8 cellular contexts compared by ENCODE assay signal in the genomic region with DNA sequence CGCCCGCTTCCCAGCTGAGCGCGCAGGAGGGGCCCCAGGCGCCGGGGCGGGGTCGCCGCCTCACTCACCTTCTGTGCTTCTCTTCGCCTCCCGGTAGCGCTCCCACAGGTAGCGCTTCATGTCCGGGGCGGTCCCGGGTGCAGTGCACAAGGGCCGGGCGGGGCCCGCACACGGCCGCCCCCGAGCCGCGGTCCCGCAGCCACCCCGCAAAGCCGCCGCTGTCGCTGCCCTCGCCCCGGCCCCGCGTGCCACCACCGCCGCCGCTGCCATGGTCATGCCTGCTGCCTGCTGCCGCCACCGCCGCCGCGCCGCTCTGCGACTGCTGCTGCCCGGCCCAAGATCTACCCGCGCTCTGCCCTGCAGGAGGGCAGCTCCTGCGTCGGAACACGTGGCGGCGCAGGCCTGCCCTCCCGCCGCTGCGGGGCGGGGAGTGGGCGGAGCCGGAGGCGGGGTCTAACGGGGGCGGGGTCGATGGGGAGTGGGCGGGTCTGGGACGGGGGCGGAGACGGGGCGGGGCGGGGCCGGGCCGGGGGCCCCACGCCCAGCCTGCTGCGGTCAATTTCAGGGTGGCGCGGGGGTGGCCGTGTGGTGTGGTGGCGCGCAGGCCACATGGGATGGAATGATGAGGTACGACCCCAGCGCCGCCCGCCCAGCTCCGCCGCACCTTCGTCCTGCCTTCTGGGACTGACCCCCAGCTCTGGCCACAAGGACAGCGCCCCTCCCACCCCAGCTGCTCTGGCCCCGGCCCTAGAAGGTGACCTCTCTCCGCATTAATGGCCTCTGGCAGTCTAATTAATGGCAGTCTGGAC. TPM values are rescaled to one million over a fixed set of nuclear protein-coding genes. Genes with fewer than 3 reads are reported as not detected.
DNase-seq lines count a peak whose midpoint lies in the region; ATAC-seq, FAIRE-seq and TF ChIP-seq lines count a peak whose summit lies in the region.

A gene (minus strand): TSS at position 354 of the 809 bp plus-strand sequence. CDS start 78 bp downstream, at position 276.

- peak within 1 kb of the TSS; percentile 88 for H3K4me3 Mint-ChIP-seq in central memory CD8-positive, alpha-beta T cell

- DNase-seq in ACHN (peak; percentile 90), NCI-H2196 treated with DMSO at 0.1 percent for 48 hours (lab: John Stamatoyannopoulos, UW; ENCODE audit: unreplicated experiment) (peak; percentile 37), kidney (peak; percentile 95)
- peak; percentile 73 to 78 for DNase-seq in central memory CD8-positive, alpha-beta T cell (ENCODE audit: low spot score in 2 of 2)
- DNase-seq in stimulated activated CD4-positive, alpha-beta T cell treated with anti-CD3 and anti-CD28 coated beads, Interleukin-15, amount 100 ng/mL, for 24 hours = peak; percentile 81

- peaks cover 20% of the 10 kb centered on the region for H3K4me1 Mint-ChIP-seq in central memory CD8-positive, alpha-beta T cell

- H3K27ac ChIP-seq in kidney (ENCODE audit: low read depth in 2 of 2, low read length in 2 of 2) = peak within 1 kb of the TSS; percentile 90 to 93

- no peaks in the 10 kb centered on the region for H3K9me3 ChIP-seq in kidney (ENCODE audit: control insufficient read depth in 1 of 2, low read length in 2 of 2)

- H3K27me3 Mint-ChIP-seq in central memory CD8-positive, alpha-beta T cell = no peaks in the 10 kb centered on the region

- no peaks in the 10 kb centered on the region for H3K4me1 ChIP-seq in kidney (ENCODE audit: control insufficient read depth in 1 of 2, insufficient read depth in 1 of 2, low read depth in 1 of 2, low read length in 2 of 2)

- peak; percentile 64 for ATAC-seq in GM18861 (IDR thresholded peaks at IDR 0.05; ENCODE audit: unreplicated experiment)
- peak; percentile 70 for ATAC-seq in HG03066 (IDR thresholded peaks at IDR 0.05; ENCODE audit: low read depth, unreplicated experiment)
- peak; percentile 89 for ATAC-seq in activated CD4-positive, CD25-positive, alpha-beta regulatory T cell treated with anti-CD3 and anti-CD28 coated beads, Interleukin-2, amount 50 U/mL, for 24 hours
- ATAC-seq in central memory CD8-positive, alpha-beta T cell (replicated peaks; ENCODE audit: extremely low read depth, poor library complexity, severe bottlenecking) = peak; percentile 91

- H3K4me3 ChIP-seq in kidney (ENCODE audit: low read length in 2 of 2) = peak within 1 kb of the TSS; percentile 62 to 83

- peak within 1 kb of the TSS; percentile 75 for H3K27ac Mint-ChIP-seq in central memory CD8-positive, alpha-beta T cell (ENCODE audit: low read depth)

- intact Hi-C loops in kidney (cut with DNase I) = loop anchor here (10.0 kb wide), 1 partner anchor 216 kb away; no protein-coding TSS in a partner anchor

- TF ChIP-seq CTCF in kidney (IDR thresholded peaks at IDR 0.05; ENCODE audit: borderline replicate concordance, extremely low read depth, insufficient read depth) = peak; percentile 1

- in situ Hi-C loops in ACHN (cut with HindIII; ENCODE audit: low pct_ligation_motif_present, low pct_unique_long_range_greater_than_20kb, low sequenced_read_pairs) = no loop called here

- no peaks in the 10 kb centered on the region for H3K36me3 ChIP-seq in kidney (ENCODE audit: control insufficient read depth in 1 of 2, insufficient read depth in 2 of 2, low read length in 2 of 2)

- H3K9ac ChIP-seq in kidney (ENCODE audit: low read length in 2 of 2) = peak within 1 kb of the TSS; percentile 37 to 88

- FAIRE-seq in kidney (lab: Jason Lieb, UNC) = no peak

- no peaks in the 10 kb centered on the region for H3K9me3 Mint-ChIP-seq in central memory CD8-positive, alpha-beta T cell

- peaks cover 6% of the 10 kb centered on the region for H3K36me3 Mint-ChIP-seq in central memory CD8-positive, alpha-beta T cell (ENCODE audit: insufficient read depth)

RNA-seq across cellular contexts. Expression of the gene that starts here (rescaled TPM):
- total RNA-seq in kidney = 7.8 TPM
- polyA plus RNA-seq in kidney (ENCODE audit: insufficient read depth, low read depth, low replicate concordance) = 1.1 TPM

Comparison
In these comparisons a context has a peak if more than half of its experiments do, and no peak if none do; other contexts are left out.
1. Peak in every context shown above with its lines: DNase-seq, ATAC-seq, H3K4me3 ChIP-seq and H3K27ac ChIP-seq.
2. DNase-seq: peak in every context shown above with its lines; median percentile 95 in kidney; 90 in ACHN; 81 in stimulated activated CD4-positive, alpha-beta T cell treated with anti-CD3 and anti-CD28 coated beads, Interleukin-15, amount 100 ng/mL, for 24 hours; 76 in central memory CD8-positive, alpha-beta T cell; 37 in NCI-H2196 treated with DMSO at 0.1 percent for 48 hours.